ENCODE assay signal across 2 cellular contexts in the genomic region with DNA sequence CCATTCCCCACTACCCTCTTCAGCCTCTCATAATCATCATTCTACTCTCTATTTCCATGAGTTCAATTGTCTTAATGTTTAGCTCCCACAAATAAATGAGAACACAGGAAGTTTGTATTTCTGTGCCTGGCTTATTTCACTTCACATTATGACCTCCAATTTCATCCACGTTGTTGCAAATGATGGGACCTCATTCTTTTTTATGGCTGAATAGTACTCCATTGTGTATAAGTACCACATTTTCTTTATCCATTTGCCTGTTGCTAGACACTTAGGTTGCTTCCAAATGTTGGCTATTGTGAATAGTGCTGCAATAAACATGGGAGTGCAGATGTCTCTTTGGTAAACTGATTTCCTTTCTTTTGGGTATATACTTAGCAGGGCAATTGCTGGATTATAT.
A peak's percentile ranks its signal among the peaks of the same experiment; 100 is the strongest.
TF ChIP-seq lines count a peak whose summit lies in the region.

No MANE protein-coding gene starts in this region.

TF ChIP-seq in HEK293, 187 proteins besides CTCF, POLR2A, EP300 and RAD21:
- TF ChIP-seq ZNF146 (tag by site-specific recombination; IDR thresholded peaks at IDR 0.05): peak; percentile 94
- TF ChIP-seq KLF10 (tag by site-specific recombination; IDR thresholded peaks at IDR 0.05): no peak

TF ChIP-seq in K562, 482 proteins besides CTCF, POLR2A, EP300 and RAD21:
- no peak for TF ChIP-seq IRF1 (CRISPR knock-in tag; IDR thresholded peaks at IDR 0.05; ENCODE audit: borderline replicate concordance)
- TF ChIP-seq MXI1 (IDR thresholded peaks at IDR 0.05; ENCODE audit: low read depth, low read length): no peak
- TF ChIP-seq ZNF408 (CRISPR knock-in tag; IDR thresholded peaks at IDR 0.05; ENCODE audit: low read depth): no peak
- peak; percentile 32 for TF ChIP-seq ZNF146 (CRISPR knock-in tag; IDR thresholded peaks at IDR 0.05; ENCODE audit: unreplicated experiment)
